ENCODE assay signal across 11 cellular contexts in the genomic region with DNA sequence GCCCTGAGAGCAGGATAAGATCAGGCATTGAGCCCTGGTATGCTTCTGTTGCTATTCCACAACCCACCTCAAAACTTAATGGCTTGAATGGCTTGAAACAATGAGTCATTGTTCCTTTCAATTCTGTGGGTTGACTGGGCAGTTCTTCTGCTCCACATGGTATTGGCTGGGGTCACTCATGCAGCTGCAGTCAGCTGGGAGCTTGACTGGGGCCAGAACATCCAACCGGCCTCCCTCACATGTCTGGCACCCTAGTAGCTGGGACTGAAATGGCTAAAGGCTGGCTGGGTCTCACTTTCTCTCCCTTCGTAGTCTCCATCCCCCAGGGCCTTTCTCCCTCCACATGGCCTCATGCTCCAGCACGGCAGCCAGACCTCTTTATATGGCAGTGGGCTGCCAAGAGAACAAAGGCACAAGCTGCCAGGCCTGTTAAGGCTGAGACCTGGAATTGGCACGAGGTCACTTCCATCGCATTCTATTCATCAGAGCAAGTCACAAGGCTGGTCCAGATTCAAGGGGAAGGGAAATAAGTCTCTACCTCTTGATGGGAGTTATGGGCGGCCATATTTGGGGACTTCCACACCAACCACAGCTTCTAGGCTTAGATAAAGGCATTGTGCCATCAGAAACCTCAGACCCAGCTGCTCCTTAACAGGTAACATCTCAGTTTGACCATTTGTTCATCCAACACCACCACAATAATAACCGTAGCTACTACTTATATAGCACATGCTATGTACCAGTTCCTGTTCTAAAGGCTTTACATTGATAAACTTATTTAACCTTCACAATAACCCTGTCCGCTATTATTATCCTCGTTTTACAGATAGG.
DNase-seq lines count a peak whose midpoint lies in the region; ATAC-seq and TF ChIP-seq lines count a peak whose summit lies in the region.
"Had no signal": no experiment of that assay in that cellular context is flagged by ENCODE, and none has a peak within 500 bp of the region (broad histone marks: within the 10 kb centered on the region; RNA-seq: fewer than 3 reads in every experiment).

No MANE protein-coding gene starts in this region.

- intact Hi-C loops in spleen (cut with DNase I; ENCODE audit: low total_unique reads): no loop called here

- H3K9me3 Mint-ChIP-seq in T-helper 1 cell treated with Interleukin-12 subunit alpha and Interleukin-12 subunit beta and Interleukin-4 antibody, amounts not matched to agents 30 μg/mL and 1 μg/mL, for 36 hours: peaks cover 3% of the 10 kb centered on the region
- H3K9me3 Mint-ChIP-seq: activated B cell treated with CpG ODN at 0.5 μM for 24 hours had no signal

- H3K36me3 ChIP-seq in KMS-11 (ENCODE audit: insufficient read depth) (no peaks in the 10 kb centered on the region), spleen (no peaks in the 10 kb centered on the region)

- no peaks in the 10 kb centered on the region for H3K36me3 Mint-ChIP-seq in T-helper 1 cell treated with Interleukin-12 subunit alpha and Interleukin-12 subunit beta and Interleukin-4 antibody, amounts not matched to agents 30 μg/mL and 1 μg/mL, for 36 hours (ENCODE audit: low read depth)

- no peak for ATAC-seq in HG02840 (IDR thresholded peaks at IDR 0.05; ENCODE audit: low FRiP score, unreplicated experiment)

- H3K27ac Mint-ChIP-seq in T-helper 1 cell treated with Interleukin-12 subunit alpha and Interleukin-12 subunit beta and Interleukin-4 antibody, amounts not matched to agents 30 μg/mL and 1 μg/mL, for 36 hours: peak overlapping the region; percentile 31
- H3K27ac Mint-ChIP-seq: activated B cell treated with CpG ODN at 0.5 μM for 24 hours had no signal

- no peaks in the 10 kb centered on the region for H3K27me3 Mint-ChIP-seq in T-helper 1 cell treated with Interleukin-12 subunit alpha and Interleukin-12 subunit beta and Interleukin-4 antibody, amounts not matched to agents 30 μg/mL and 1 μg/mL, for 36 hours (ENCODE audit: low read depth)

- no peak overlapping the region for H3K4me3 Mint-ChIP-seq in T-helper 1 cell treated with Interleukin-12 subunit alpha and Interleukin-12 subunit beta and Interleukin-4 antibody, amounts not matched to agents 30 μg/mL and 1 μg/mL, for 36 hours
- H3K4me3 Mint-ChIP-seq: activated B cell treated with CpG ODN at 0.5 μM for 24 hours had no signal

- 75 to 92% (median 89%) methylated on average over 9 of the region's 9 CpGs for WGBS in spleen, 5 donors

- no peak overlapping the region for H3K4me3 ChIP-seq in KMS-11 (IDR thresholded peaks at IDR 0.05; ENCODE audit: insufficient read depth, low read depth, low read length)
- no peak overlapping the region for H3K4me3 ChIP-seq in fibroblast of pulmonary artery (replicated peaks; ENCODE audit: low read depth, low read length)
- no peak overlapping the region for H3K4me3 ChIP-seq in spleen

- H3K4me1 Mint-ChIP-seq in T-helper 1 cell treated with Interleukin-12 subunit alpha and Interleukin-12 subunit beta and Interleukin-4 antibody, amounts not matched to agents 30 μg/mL and 1 μg/mL, for 36 hours (ENCODE audit: low read depth): peaks cover 8% of the 10 kb centered on the region
- H3K4me1 Mint-ChIP-seq: activated B cell treated with CpG ODN at 0.5 μM for 24 hours had no signal

- peak overlapping the region; percentile 65 for H3K9ac ChIP-seq in KMS-11

- TF ChIP-seq CTCF in KMS-11 (conservative IDR thresholded peaks at IDR 0.05; ENCODE audit: low read depth, low read length) (no peak), fibroblast of pulmonary artery (IDR thresholded peaks at IDR 0.05; ENCODE audit: low read length, missing control alignments) (no peak), spleen (IDR thresholded peaks at IDR 0.05 in 8 of 11, conservative IDR thresholded peaks at IDR 0.05 in 3 of 11) (no peak)

- no peak for DNase-seq in T-helper 1 cell
- peak; percentile 7 for DNase-seq in fibroblast of pulmonary artery (ENCODE audit: low read depth)
- peak; percentile 82 for DNase-seq in superior temporal gyrus (ENCODE audit: extremely low spot score)
- no peak for DNase-seq in spleen
- no peak for DNase-seq in amniotic stem cell (lab: John Stamatoyannopoulos, UW)
- DNase-seq: activated B cell treated with CpG ODN at 0.5 μM for 24 hours, aorta, NCI-H2171 had no signal

- no peaks in the 10 kb centered on the region for H3K79me2 ChIP-seq in KMS-11 (ENCODE audit: insufficient read depth, low read depth)

- H3K4me1 ChIP-seq in KMS-11 (ENCODE audit: low read depth, poor library complexity, severe bottlenecking) (peaks cover 68% of the 10 kb centered on the region), spleen (peaks cover 0 to 5% (median 0%) of the 10 kb centered on the region in 6 donors)

- peak overlapping the region; percentile 55 for H3K4me2 ChIP-seq in KMS-11

- H3K27me3 ChIP-seq in KMS-11 (ENCODE audit: insufficient read depth, low read depth) (no peaks in the 10 kb centered on the region), spleen (replicated peaks in 1 of 7) (peaks cover 0 to 4% (median 0%) of the 10 kb centered on the region in 7 donors)

- TF ChIP-seq POLR2A in spleen (IDR thresholded peaks at IDR 0.05): no peak

- peak overlapping the region; percentile 50; the same call in 1 of the 2 replicates for H2AFZ ChIP-seq in KMS-11 (ENCODE audit: low read depth)

- H3K27ac ChIP-seq in KMS-11: peak overlapping the region; percentile 97
- H3K27ac ChIP-seq in spleen: no peak overlapping the region

- H3K9me3 ChIP-seq in spleen: peaks cover 0 to 9% (median 0%) of the 10 kb centered on the region in 8 donors

- H4K20me1 ChIP-seq in KMS-11 (ENCODE audit: insufficient read depth): no peaks in the 10 kb centered on the region

Comparison
In these comparisons a context has a peak if more than half of its experiments do, and no peak if none do; other contexts are left out.
1. DNase-seq: peak in fibroblast of pulmonary artery (single experiment) and superior temporal gyrus (single experiment); none in T-helper 1 cell (0 of 5), spleen (single experiment) and amniotic stem cell (single experiment).